Comparison of ENCODE assay signal across 1 cellular context in the genomic region with DNA sequence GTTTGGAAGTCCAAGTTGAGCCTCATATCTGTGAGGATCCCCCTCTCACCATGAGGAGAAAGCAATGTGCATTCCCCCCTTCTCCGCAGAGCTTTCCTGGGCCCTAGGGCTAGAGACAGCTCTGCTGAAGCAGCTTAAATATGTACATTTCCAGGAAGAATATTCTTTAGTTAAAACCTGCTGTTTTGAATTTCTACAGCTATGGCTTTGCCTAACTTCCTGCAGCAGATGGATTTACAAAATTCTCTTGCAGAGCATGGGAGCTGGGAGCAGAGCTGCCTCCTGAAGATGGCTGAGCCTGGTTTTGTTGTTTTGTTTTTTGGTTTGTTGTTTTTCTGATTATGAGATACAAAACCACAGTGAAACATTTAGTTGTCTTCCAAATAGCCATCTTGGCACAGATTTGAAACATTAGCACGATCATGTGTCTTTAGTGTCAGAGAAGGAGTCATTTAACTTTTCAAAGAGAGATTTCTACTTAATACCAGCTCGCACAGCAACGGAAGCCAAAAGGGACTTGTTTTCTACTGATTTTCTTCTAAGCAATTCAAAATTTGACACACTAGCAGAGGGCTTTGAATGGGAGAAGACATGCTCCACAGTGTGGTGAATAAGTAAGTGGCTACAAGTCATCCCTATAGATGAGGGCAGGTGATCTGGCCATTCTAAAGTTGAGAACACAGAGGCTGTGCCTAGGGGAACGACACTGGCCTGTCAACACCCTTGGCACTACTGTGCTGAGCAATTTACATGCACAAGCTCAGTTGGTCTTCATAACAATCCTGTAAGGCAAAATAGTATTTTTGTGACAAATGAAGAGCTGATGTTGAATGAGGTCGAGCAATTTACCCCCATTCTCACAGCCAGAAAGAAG.
A peak's percentile ranks its signal among the peaks of the same experiment; 100 is the strongest.
TF ChIP-seq lines count a peak whose summit lies in the region.

No MANE protein-coding gene starts in this region.

TF ChIP-seq in HepG2, 621 proteins besides CTCF, POLR2A, EP300 and RAD21 (continued from another document and continues in another):
- TF ChIP-seq, protein P1, sequence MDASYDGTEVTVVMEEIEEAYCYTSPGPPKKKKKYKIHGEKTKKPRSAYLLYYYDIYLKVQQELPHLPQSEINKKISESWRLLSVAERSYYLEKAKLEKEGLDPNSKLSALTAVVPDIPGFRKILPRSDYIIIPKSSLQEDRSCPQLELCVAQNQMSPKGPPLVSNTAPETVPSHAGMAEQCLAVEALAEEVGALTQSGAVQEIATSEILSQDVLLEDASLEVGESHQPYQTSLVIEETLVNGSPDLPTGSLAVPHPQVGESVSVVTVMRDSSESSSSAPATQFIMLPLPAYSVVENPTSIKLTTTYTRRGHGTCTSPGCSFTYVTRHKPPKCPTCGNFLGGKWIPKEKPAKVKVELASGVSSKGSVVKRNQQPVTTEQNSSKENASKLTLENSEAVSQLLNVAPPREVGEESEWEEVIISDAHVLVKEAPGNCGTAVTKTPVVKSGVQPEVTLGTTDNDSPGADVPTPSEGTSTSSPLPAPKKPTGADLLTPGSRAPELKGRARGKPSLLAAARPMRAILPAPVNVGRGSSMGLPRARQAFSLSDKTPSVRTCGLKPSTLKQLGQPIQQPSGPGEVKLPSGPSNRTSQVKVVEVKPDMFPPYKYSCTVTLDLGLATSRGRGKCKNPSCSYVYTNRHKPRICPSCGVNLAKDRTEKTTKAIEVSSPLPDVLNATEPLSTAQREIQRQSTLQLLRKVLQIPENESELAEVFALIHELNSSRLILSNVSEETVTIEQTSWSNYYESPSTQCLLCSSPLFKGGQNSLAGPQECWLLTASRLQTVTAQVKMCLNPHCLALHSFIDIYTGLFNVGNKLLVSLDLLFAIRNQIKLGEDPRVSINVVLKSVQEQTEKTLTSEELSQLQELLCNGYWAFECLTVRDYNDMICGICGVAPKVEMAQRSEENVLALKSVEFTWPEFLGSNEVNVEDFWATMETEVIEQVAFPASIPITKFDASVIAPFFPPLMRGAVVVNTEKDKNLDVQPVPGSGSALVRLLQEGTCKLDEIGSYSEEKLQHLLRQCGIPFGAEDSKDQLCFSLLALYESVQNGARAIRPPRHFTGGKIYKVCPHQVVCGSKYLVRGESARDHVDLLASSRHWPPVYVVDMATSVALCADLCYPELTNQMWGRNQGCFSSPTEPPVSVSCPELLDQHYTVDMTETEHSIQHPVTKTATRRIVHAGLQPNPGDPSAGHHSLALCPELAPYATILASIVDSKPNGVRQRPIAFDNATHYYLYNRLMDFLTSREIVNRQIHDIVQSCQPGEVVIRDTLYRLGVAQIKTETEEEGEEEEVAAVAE (CRISPR knock-in tag; IDR thresholded peaks at IDR 0.05; ENCODE audit: borderline replicate concordance), result no peak
- TF ChIP-seq ZNF317 (CRISPR knock-in tag; IDR thresholded peaks at IDR 0.05), result 0 out of 2 replicates have a peak, but pooled peaks have one; percentile 3
- peak; percentile 74; the same call in 1 of the 2 replicates for TF ChIP-seq GTF3A (CRISPR knock-in tag; conservative IDR thresholded peaks at IDR 0.05)
- no peak for TF ChIP-seq ZNF207 (IDR thresholded peaks at IDR 0.05; ENCODE audit: borderline replicate concordance)
- no peak for TF ChIP-seq SP1 (IDR thresholded peaks at IDR 0.05)
- TF ChIP-seq SP1 (CRISPR knock-in tag; IDR thresholded peaks at IDR 0.05), result no peak
- 0 out of 2 replicates have a peak, but pooled peaks have one; percentile 24 for TF ChIP-seq ZNF556 (CRISPR knock-in tag; IDR thresholded peaks at IDR 0.05; ENCODE audit: borderline replicate concordance)
- no peak for TF ChIP-seq ZNF256 (CRISPR knock-in tag; conservative IDR thresholded peaks at IDR 0.05)
- TF ChIP-seq KDM2A (CRISPR knock-in tag; IDR thresholded peaks at IDR 0.05; ENCODE audit: borderline replicate concordance, low read depth), result 0 out of 2 replicates have a peak, but pooled peaks have one; percentile 14
- no peak for TF ChIP-seq JUN (CRISPR knock-in tag; IDR thresholded peaks at IDR 0.05)
- no peak for TF ChIP-seq ZNF550 (CRISPR knock-in tag; IDR thresholded peaks at IDR 0.05; ENCODE audit: borderline replicate concordance)
- TF ChIP-seq ATF7 (IDR thresholded peaks at IDR 0.05), result no peak
- no peak for TF ChIP-seq ATF7 (CRISPR knock-in tag; IDR thresholded peaks at IDR 0.05)
- TF ChIP-seq ZFP90 (CRISPR knock-in tag; IDR thresholded peaks at IDR 0.05; ENCODE audit: borderline replicate concordance), result peak; percentile 31; the same call in 1 of the 2 replicates
- TF ChIP-seq NFE2L2 (IDR thresholded peaks at IDR 0.05; ENCODE audit: low read length), result no peak
- peak; percentile 80; the same call in 1 of the 2 replicates for TF ChIP-seq ZNF510 (CRISPR knock-in tag; IDR thresholded peaks at IDR 0.05; ENCODE audit: low read depth)
- TF ChIP-seq, protein P2, sequence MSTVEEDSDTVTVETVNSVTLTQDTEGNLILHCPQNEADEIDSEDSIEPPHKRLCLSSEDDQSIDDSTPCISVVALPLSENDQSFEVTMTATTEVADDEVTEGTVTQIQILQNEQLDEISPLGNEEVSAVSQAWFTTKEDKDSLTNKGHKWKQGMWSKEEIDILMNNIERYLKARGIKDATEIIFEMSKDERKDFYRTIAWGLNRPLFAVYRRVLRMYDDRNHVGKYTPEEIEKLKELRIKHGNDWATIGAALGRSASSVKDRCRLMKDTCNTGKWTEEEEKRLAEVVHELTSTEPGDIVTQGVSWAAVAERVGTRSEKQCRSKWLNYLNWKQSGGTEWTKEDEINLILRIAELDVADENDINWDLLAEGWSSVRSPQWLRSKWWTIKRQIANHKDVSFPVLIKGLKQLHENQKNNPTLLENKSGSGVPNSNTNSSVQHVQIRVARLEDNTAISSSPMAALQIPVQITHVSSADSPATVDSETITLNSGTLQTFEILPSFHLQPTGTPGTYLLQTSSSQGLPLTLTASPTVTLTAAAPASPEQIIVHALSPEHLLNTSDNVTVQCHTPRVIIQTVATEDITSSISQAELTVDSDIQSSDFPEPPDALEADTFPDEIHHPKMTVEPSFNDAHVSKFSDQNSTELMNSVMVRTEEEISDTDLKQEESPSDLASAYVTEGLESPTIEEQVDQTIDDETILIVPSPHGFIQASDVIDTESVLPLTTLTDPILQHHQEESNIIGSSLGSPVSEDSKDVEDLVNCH (CRISPR knock-in tag; IDR thresholded peaks at IDR 0.05), result 0 out of 2 replicates have a peak, but pooled peaks have one; percentile 56
- TF ChIP-seq ZNF205 (CRISPR knock-in tag; IDR thresholded peaks at IDR 0.05), result 0 out of 2 replicates have a peak, but pooled peaks have one; percentile 27
- no peak for TF ChIP-seq ZNF674 (CRISPR knock-in tag; IDR thresholded peaks at IDR 0.05; ENCODE audit: low read depth)
- TF ChIP-seq, protein P3, sequence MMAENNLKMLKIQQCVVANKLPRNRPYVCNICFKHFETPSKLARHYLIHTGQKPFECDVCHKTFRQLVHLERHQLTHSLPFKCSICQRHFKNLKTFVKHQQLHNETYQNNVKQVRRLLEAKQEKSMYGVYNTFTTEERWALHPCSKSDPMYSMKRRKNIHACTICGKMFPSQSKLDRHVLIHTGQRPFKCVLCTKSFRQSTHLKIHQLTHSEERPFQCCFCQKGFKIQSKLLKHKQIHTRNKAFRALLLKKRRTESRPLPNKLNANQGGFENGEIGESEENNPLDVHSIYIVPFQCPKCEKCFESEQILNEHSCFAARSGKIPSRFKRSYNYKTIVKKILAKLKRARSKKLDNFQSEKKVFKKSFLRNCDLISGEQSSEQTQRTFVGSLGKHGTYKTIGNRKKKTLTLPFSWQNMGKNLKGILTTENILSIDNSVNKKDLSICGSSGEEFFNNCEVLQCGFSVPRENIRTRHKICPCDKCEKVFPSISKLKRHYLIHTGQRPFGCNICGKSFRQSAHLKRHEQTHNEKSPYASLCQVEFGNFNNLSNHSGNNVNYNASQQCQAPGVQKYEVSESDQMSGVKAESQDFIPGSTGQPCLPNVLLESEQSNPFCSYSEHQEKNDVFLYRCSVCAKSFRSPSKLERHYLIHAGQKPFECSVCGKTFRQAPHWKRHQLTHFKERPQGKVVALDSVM (CRISPR knock-in tag; IDR thresholded peaks at IDR 0.05), result no peak
- TF ChIP-seq STAG1 (CRISPR knock-in tag; IDR thresholded peaks at IDR 0.05), result peak; percentile 3; the same call in 1 of the 2 replicates
- TF ChIP-seq SMYD3 (CRISPR knock-in tag; IDR thresholded peaks at IDR 0.05), result no peak
- TF ChIP-seq, protein P4, sequence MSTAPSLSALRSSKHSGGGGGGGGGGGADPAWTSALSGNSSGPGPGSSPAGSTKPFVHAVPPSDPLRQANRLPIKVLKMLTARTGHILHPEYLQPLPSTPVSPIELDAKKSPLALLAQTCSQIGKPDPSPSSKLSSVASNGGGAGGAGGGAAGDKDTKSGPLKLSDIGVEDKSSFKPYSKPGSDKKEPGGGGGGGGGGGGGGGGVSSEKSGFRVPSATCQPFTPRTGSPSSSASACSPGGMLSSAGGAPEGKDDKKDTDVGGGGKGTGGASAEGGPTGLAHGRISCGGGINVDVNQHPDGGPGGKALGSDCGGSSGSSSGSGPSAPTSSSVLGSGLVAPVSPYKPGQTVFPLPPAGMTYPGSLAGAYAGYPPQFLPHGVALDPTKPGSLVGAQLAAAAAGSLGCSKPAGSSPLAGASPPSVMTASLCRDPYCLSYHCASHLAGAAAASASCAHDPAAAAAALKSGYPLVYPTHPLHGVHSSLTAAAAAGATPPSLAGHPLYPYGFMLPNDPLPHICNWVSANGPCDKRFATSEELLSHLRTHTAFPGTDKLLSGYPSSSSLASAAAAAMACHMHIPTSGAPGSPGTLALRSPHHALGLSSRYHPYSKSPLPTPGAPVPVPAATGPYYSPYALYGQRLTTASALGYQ (CRISPR knock-in tag; IDR thresholded peaks at IDR 0.05), result no peak
- no peak for TF ChIP-seq ZNF564 (CRISPR knock-in tag; IDR thresholded peaks at IDR 0.05)
- no peak for TF ChIP-seq THAP11 (CRISPR knock-in tag; IDR thresholded peaks at IDR 0.05)
- no peak for TF ChIP-seq KLF11 (CRISPR knock-in tag; IDR thresholded peaks at IDR 0.05)
- TF ChIP-seq BRD4 (CRISPR knock-in tag; IDR thresholded peaks at IDR 0.05), result 0 out of 2 replicates have a peak, but pooled peaks have one; percentile 54
- TF ChIP-seq, protein P5, sequence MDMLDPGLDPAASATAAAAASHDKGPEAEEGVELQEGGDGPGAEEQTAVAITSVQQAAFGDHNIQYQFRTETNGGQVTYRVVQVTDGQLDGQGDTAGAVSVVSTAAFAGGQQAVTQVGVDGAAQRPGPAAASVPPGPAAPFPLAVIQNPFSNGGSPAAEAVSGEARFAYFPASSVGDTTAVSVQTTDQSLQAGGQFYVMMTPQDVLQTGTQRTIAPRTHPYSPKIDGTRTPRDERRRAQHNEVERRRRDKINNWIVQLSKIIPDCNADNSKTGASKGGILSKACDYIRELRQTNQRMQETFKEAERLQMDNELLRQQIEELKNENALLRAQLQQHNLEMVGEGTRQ (IDR thresholded peaks at IDR 0.05; ENCODE audit: low read depth, low read length), result no peak
- TF ChIP-seq, protein P5 (CRISPR knock-in tag; IDR thresholded peaks at IDR 0.05; ENCODE audit: borderline replicate concordance), result no peak
- no peak for TF ChIP-seq SMAD1 (CRISPR knock-in tag; IDR thresholded peaks at IDR 0.05; ENCODE audit: borderline replicate concordance, low read depth)
- no peak for TF ChIP-seq ZNF615 (CRISPR knock-in tag; IDR thresholded peaks at IDR 0.05; ENCODE audit: borderline replicate concordance)
- TF ChIP-seq EEA1 (CRISPR knock-in tag; IDR thresholded peaks at IDR 0.05; ENCODE audit: borderline replicate concordance), result no peak
- TF ChIP-seq ZNF607 (CRISPR knock-in tag; IDR thresholded peaks at IDR 0.05; ENCODE audit: borderline replicate concordance), result 0 out of 2 replicates have a peak, but pooled peaks have one; percentile 58
- peak; percentile 85 for TF ChIP-seq ZNF501 (CRISPR knock-in tag; IDR thresholded peaks at IDR 0.05)
- TF ChIP-seq ZNF230 (CRISPR knock-in tag; IDR thresholded peaks at IDR 0.05), result 0 out of 2 replicates have a peak, but pooled peaks have one; percentile 51
- TF ChIP-seq ZNF644 (CRISPR knock-in tag; IDR thresholded peaks at IDR 0.05; ENCODE audit: low read depth), result no peak
- TF ChIP-seq, protein P6, sequence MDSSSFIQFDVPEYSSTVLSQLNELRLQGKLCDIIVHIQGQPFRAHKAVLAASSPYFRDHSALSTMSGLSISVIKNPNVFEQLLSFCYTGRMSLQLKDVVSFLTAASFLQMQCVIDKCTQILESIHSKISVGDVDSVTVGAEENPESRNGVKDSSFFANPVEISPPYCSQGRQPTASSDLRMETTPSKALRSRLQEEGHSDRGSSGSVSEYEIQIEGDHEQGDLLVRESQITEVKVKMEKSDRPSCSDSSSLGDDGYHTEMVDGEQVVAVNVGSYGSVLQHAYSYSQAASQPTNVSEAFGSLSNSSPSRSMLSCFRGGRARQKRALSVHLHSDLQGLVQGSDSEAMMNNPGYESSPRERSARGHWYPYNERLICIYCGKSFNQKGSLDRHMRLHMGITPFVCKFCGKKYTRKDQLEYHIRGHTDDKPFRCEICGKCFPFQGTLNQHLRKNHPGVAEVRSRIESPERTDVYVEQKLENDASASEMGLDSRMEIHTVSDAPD (CRISPR knock-in tag; IDR thresholded peaks at IDR 0.05), result no peak
- TF ChIP-seq ARNTL (CRISPR knock-in tag; IDR thresholded peaks at IDR 0.05), result 0 out of 2 replicates have a peak, but pooled peaks have one; percentile 57
- TF ChIP-seq, protein P7, sequence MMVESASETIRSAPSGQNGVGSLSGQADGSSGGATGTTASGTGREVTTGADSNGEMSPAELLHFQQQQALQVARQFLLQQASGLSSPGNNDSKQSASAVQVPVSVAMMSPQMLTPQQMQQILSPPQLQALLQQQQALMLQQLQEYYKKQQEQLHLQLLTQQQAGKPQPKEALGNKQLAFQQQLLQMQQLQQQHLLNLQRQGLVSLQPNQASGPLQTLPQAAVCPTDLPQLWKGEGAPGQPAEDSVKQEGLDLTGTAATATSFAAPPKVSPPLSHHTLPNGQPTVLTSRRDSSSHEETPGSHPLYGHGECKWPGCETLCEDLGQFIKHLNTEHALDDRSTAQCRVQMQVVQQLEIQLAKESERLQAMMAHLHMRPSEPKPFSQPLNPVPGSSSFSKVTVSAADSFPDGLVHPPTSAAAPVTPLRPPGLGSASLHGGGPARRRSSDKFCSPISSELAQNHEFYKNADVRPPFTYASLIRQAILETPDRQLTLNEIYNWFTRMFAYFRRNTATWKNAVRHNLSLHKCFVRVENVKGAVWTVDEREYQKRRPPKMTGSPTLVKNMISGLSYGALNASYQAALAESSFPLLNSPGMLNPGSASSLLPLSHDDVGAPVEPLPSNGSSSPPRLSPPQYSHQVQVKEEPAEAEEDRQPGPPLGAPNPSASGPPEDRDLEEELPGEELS (CRISPR knock-in tag; IDR thresholded peaks at IDR 0.05), result no peak
- TF ChIP-seq HNRNPL (IDR thresholded peaks at IDR 0.05; ENCODE audit: low read depth, low read length), result no peak
- 0 out of 2 replicates have a peak, but pooled peaks have one; percentile 31 for TF ChIP-seq ZNF572 (CRISPR knock-in tag; IDR thresholded peaks at IDR 0.05)
- no peak for TF ChIP-seq RBM39 (IDR thresholded peaks at IDR 0.05; ENCODE audit: low read depth, low read length, poor library complexity, severe bottlenecking)
